Comparison of ENCODE assay signal across 16 cellular contexts in the genomic region with DNA sequence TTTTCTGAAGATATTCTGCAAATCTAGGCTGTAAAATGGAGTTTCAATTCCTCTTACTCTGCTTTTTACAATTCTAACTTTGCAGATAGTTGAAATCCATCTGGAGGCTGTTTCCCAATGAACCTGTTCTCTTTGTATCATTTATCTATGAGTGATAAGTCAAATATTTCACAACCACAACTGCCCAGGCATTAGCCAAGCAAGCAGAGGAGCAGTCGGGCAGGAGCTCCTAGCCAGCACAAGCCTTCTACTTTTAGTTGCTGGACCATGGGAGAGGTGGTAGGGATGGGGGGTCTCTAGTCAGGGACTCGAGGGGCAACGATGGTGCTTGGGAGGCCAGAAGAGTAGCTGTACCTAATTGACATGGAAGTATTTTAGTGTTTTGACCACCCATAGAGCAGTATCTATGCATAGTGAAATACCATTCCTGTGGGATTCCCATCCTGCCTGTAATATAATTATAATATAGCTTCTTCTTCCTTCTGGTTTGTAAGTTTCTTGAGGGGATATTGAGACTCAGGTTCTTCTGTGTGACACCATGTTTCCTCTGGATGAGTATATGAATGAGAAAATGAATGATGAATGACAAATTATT.
DNase-seq lines count a peak whose midpoint lies in the region; ATAC-seq and TF ChIP-seq lines count a peak whose summit lies in the region.
"Had no signal": no experiment of that assay in that cellular context is flagged by ENCODE, and none has a peak within 500 bp of the region (broad histone marks: within the 10 kb centered on the region; RNA-seq: fewer than 3 reads in every experiment).

No MANE protein-coding gene starts in this region.

- H3K4me1 Mint-ChIP-seq in osteocyte (ENCODE audit: unreplicated experiment) = peaks cover 56% of the 10 kb centered on the region
- H3K4me1 Mint-ChIP-seq: CD8-positive, alpha-beta memory T cell had no signal

- CTCF ChIA-PET in PC-9 (lab: Charles Lee) = interaction anchor here (0.5 to 1.9 kb wide), 4 partner anchors 19 to 193 kb away, joined by 3 to 10 read pairs (median 4); no protein-coding TSS in a partner anchor

- no peaks in the 10 kb centered on the region for H4K20me1 ChIP-seq in PC-9 (ENCODE audit: insufficient read depth)
- H4K20me1 ChIP-seq in fibroblast of lung (ENCODE audit: control insufficient read depth, extremely low read depth, insufficient read depth, low read length) = no peaks in the 10 kb centered on the region

- ATAC-seq in HG03025 (IDR thresholded peaks at IDR 0.05; ENCODE audit: low FRiP score, unreplicated experiment) = no peak
- ATAC-seq: activated CD8-positive, alpha-beta T cell treated with anti-CD3 and anti-CD28 coated beads, Interleukin-2, amount 10 ng/mL, durations not matched to agents 7 days and 5 days had no signal

- H3K27ac ChIP-seq in PC-9 (no peak overlapping the region), fibroblast of lung (ENCODE audit: insufficient read depth, low read length) (no peak overlapping the region)
- H3K27ac ChIP-seq: 22Rv1, suprapubic skin had no signal

- no peak overlapping the region for H3K4me3 ChIP-seq in PC-9
- no peak overlapping the region for H3K4me3 ChIP-seq in fibroblast of lung (replicated peaks in 1 of 4; ENCODE audit: control extremely low read depth in 1 of 4, insufficient read depth in 1 of 4, low read depth in 3 of 4, low read length in 4 of 4)
- H3K4me3 ChIP-seq: HAP-1, suprapubic skin had no signal

- DNase-seq in DMS53 (lab: John Stamatoyannopoulos, UW) = peak; percentile 4
- DNase-seq in DMS53 treated with DMSO at 0.1 percent for 48 hours (lab: John Stamatoyannopoulos, UW; ENCODE audit: unreplicated experiment) = no peak
- peak; percentile 53 to 82 for DNase-seq in PC-9
- DNase-seq in fibroblast of lung (ENCODE audit: low read depth in 2 of 2) = peak; percentile 32 to 83
- DNase-seq in osteocyte (ENCODE audit: extremely low spot score, unreplicated experiment) = no peak
- no peak for DNase-seq in retina
- no peak for DNase-seq in anterior cingulate cortex (lab: John Stamatoyannopoulos, UW)
- DNase-seq: activated CD8-positive, alpha-beta T cell treated with anti-CD3 and anti-CD28 coated beads, Interleukin-2, amount 10 ng/mL, durations not matched to agents 7 days and 5 days; activated gamma-delta T cell treated with Interleukin-2 at 50 U/mL for 16 hours; CD8-positive, alpha-beta memory T cell; central memory CD4-positive, alpha-beta T cell; nucleus accumbens had no signal

- peaks cover 4% of the 10 kb centered on the region; the same call in 1 of the 2 replicates for H3K9me3 ChIP-seq in PC-9 (ENCODE audit: insufficient read depth, low read depth)
- H3K9me3 ChIP-seq in fibroblast of lung (ENCODE audit: control insufficient read depth, insufficient read depth, low read depth, low read length) = no peaks in the 10 kb centered on the region
- H3K9me3 ChIP-seq: HAP-1, suprapubic skin had no signal

- TF ChIP-seq CTCF in PC-9 (conservative IDR thresholded peaks at IDR 0.05) (no peak), fibroblast of lung (conservative IDR thresholded peaks at IDR 0.05 in 1 of 2, IDR thresholded peaks at IDR 0.05 in 1 of 2; ENCODE audit: low read depth in 1 of 2, low read length in 2 of 2) (no peak), osteocyte (IDR thresholded peaks at IDR 0.05) (no peak)

- no peak overlapping the region for H3K9ac ChIP-seq in fibroblast of lung (ENCODE audit: insufficient read depth, low read length)

- H3K36me3 ChIP-seq in PC-9 (ENCODE audit: low read depth) = no peaks in the 10 kb centered on the region
- no peaks in the 10 kb centered on the region for H3K36me3 ChIP-seq in fibroblast of lung (ENCODE audit: control insufficient read depth, insufficient read depth, low read length)
- H3K36me3 ChIP-seq: HAP-1, suprapubic skin had no signal

- H3K9me2 ChIP-seq in PC-9 (ENCODE audit: insufficient read depth) = no peaks in the 10 kb centered on the region

- H3K4me2 ChIP-seq in PC-9 = peak overlapping the region; percentile 30
- no peak overlapping the region for H3K4me2 ChIP-seq in fibroblast of lung (ENCODE audit: extremely low read depth, insufficient read depth, low read length)

- POLR2A ChIA-PET in PC-9 (lab: Charles Lee; ENCODE audit: unreplicated experiment) = interaction anchor here (0.6 kb wide), 1 partner anchor 177 kb away, joined by 10 read pairs; no protein-coding TSS in a partner anchor

- H3K36me3 Mint-ChIP-seq in osteocyte (ENCODE audit: unreplicated experiment) = no peaks in the 10 kb centered on the region
- H3K36me3 Mint-ChIP-seq: CD8-positive, alpha-beta memory T cell had no signal

- H2AFZ ChIP-seq in PC-9 (no peak overlapping the region), fibroblast of lung (ENCODE audit: low read length) (no peak overlapping the region)

- H3K27ac Mint-ChIP-seq in osteocyte (ENCODE audit: unreplicated experiment) = peak overlapping the region; percentile 52
- H3K27ac Mint-ChIP-seq: activated CD8-positive, alpha-beta T cell treated with anti-CD3 and anti-CD28 coated beads, Interleukin-2, amount 10 ng/mL, durations not matched to agents 7 days and 5 days; CD8-positive, alpha-beta memory T cell had no signal

- intact Hi-C loops in PC-9 (cut with micrococcal nuclease; ENCODE audit: unreplicated experiment) = loop anchor here (10.0 kb wide), 1 partner anchor 770 kb away; no protein-coding TSS in a partner anchor

- H3K27me3 ChIP-seq in PC-9 (ENCODE audit: insufficient read depth, low read depth) = no peaks in the 10 kb centered on the region
- no peaks in the 10 kb centered on the region for H3K27me3 ChIP-seq in fibroblast of lung (ENCODE audit: control insufficient read depth, insufficient read depth, low read length)
- H3K27me3 ChIP-seq: suprapubic skin had no signal

- H3K79me2 ChIP-seq in PC-9 (ENCODE audit: low read depth) (no peaks in the 10 kb centered on the region), fibroblast of lung (ENCODE audit: control insufficient read depth, insufficient read depth, low read length) (no peaks in the 10 kb centered on the region)

- H3K4me3 Mint-ChIP-seq in osteocyte (ENCODE audit: unreplicated experiment) = no peak overlapping the region
- H3K4me3 Mint-ChIP-seq: activated CD8-positive, alpha-beta T cell treated with anti-CD3 and anti-CD28 coated beads, Interleukin-2, amount 10 ng/mL, durations not matched to agents 7 days and 5 days; CD8-positive, alpha-beta memory T cell had no signal

- H3K27me3 Mint-ChIP-seq in osteocyte (ENCODE audit: unreplicated experiment) = no peaks in the 10 kb centered on the region
- H3K27me3 Mint-ChIP-seq: CD8-positive, alpha-beta memory T cell had no signal

- no peaks in the 10 kb centered on the region for H3K9me3 Mint-ChIP-seq in osteocyte (ENCODE audit: unreplicated experiment)

- peaks cover 63% of the 10 kb centered on the region for H3K4me1 ChIP-seq in PC-9 (replicated peaks; ENCODE audit: insufficient read depth)
- H3K4me1 ChIP-seq in fibroblast of lung (ENCODE audit: control insufficient read depth, extremely low read depth, insufficient read depth, low read length) = peaks cover 14% of the 10 kb centered on the region
- H3K4me1 ChIP-seq: suprapubic skin had no signal

- peaks cover 35% of the 10 kb centered on the region for H3F3A ChIP-seq in PC-9 (ENCODE audit: insufficient read depth, low read depth)

- no TSS peak for BruUV-seq in PC-9 (replicated peaks; lab: Mats Ljungman, UMichigan)

Comparison
In these comparisons a context has a peak if more than half of its experiments do, and no peak if none do; other contexts are left out.
1. DNase-seq: peak in DMS53 (single experiment), PC-9 (2 of 2) and fibroblast of lung (2 of 2); none in DMS53 treated with DMSO at 0.1 percent for 48 hours (single experiment), osteocyte (single experiment), retina (single experiment) and anterior cingulate cortex (0 of 58).